In genomic region chr11:72762641-72763304, GRCh38 we compare ENCODE assay signal across 10 cellular contexts. TPM values are rescaled to one million over a fixed set of nuclear protein-coding genes. Genes with fewer than 3 reads are reported as not detected.
A peak's percentile ranks its signal among the peaks of the same experiment; 100 is the strongest.
DNase-seq lines count a peak whose midpoint lies in the region; ATAC-seq and TF ChIP-seq lines count a peak whose summit lies in the region.
"Had no signal": no experiment of that assay in that cellular context is flagged by ENCODE, and none has a peak within 500 bp of the region (broad histone marks: within the 10 kb centered on the region; RNA-seq: fewer than 3 reads in every experiment).

No MANE protein-coding gene starts in this region.

- no peak overlapping the region for H3K27ac Mint-ChIP-seq in glutamatergic neuron (ENCODE audit: unreplicated experiment)
- H3K27ac Mint-ChIP-seq: CD8-positive, alpha-beta T cell had no signal

- peaks cover 7% of the 10 kb centered on the region for H3K27me3 Mint-ChIP-seq in glutamatergic neuron (ENCODE audit: unreplicated experiment)

- H3K4me1 Mint-ChIP-seq in glutamatergic neuron (ENCODE audit: low read depth, unreplicated experiment) = peaks cover 3% of the 10 kb centered on the region

- peak; percentile 73 for DNase-seq in GM10266 (ENCODE audit: extremely low spot score)
- DNase-seq in kidney tubule cell (ENCODE audit: low spot score) = peak; percentile 31
- DNase-seq in glutamatergic neuron = no peak
- DNase-seq in COLO829 (ENCODE audit: low spot score) = no peak
- DNase-seq in NCI-H2081 (lab: John Stamatoyannopoulos, UW) = no peak
- DNase-seq: CD8-positive, alpha-beta T cell; MV-4-11; testis had no signal

- TF ChIP-seq CTCF in GM10266 (IDR thresholded peaks at IDR 0.05; ENCODE audit: control insufficient read depth, insufficient read depth, low read depth, missing control alignments) = no peak
- TF ChIP-seq CTCF in glutamatergic neuron (IDR thresholded peaks at IDR 0.05; ENCODE audit: partially characterized antibody, unreplicated experiment) = no peak

- H3K9me3 Mint-ChIP-seq in glutamatergic neuron (ENCODE audit: unreplicated experiment) = no peaks in the 10 kb centered on the region
- H3K9me3 Mint-ChIP-seq: CD8-positive, alpha-beta T cell had no signal

- no peak overlapping the region for H3K4me3 Mint-ChIP-seq in glutamatergic neuron (ENCODE audit: unreplicated experiment)
- H3K4me3 Mint-ChIP-seq: CD8-positive, alpha-beta T cell had no signal

- ATAC-seq in GM18873 (IDR thresholded peaks at IDR 0.05; ENCODE audit: low FRiP score, unreplicated experiment) (peak; percentile 60), HG03432 (IDR thresholded peaks at IDR 0.05; ENCODE audit: unreplicated experiment) (peak; percentile 64)
- ATAC-seq: CD8-positive, alpha-beta T cell had no signal

- H3K36me3 Mint-ChIP-seq in glutamatergic neuron (ENCODE audit: unreplicated experiment) = peaks cover 5% of the 10 kb centered on the region

RNA-seq across cellular contexts. Expression of gene ARAP1, which starts 10.6 kb away (rescaled TPM):
- total RNA-seq in glutamatergic neuron (ENCODE audit: unreplicated experiment) = 20.5 TPM

RNA-seq across cellular contexts. Expression of gene STARD10, which starts 31.1 kb away (rescaled TPM):
- total RNA-seq in glutamatergic neuron (ENCODE audit: unreplicated experiment) = 13.5 TPM

RNA-seq across cellular contexts. Expression of gene ATG16L2, which starts 51.4 kb away (rescaled TPM):
- 6.9 TPM for total RNA-seq in glutamatergic neuron (ENCODE audit: unreplicated experiment)

Comparison
In these comparisons a context has a peak if more than half of its experiments do, and no peak if none do; other contexts are left out.
1. DNase-seq: peak in GM10266 (single experiment) and kidney tubule cell (single experiment); none in glutamatergic neuron (single experiment), COLO829 (single experiment) and NCI-H2081 (0 of 2).